12 cellular contexts compared by ENCODE assay signal in the genomic region with DNA sequence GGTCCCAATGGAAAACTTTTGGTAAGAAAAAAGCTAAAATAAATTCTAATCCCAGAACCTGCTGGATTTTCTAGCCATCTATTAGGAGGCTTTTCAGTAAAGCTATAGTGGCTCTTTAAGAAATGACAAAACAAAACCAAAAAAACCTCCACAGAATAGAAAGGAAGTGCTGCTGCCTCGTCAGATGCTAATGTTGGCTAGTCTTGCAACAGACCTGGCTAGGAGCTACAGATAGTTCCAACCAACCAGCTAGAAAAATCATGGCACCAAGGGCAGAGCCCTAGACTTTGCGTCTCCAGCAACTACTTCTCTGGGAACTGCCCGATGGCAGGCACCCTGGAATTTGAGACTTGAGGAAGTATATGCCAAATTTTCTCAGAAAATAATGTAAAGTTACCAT. TPM values are rescaled to one million over a fixed set of nuclear protein-coding genes. Genes with fewer than 3 reads are reported as not detected.
DNase-seq lines count a peak whose midpoint lies in the region; ATAC-seq, FAIRE-seq and TF ChIP-seq lines count a peak whose summit lies in the region.
"Had no signal": no experiment of that assay in that cellular context is flagged by ENCODE, and none has a peak within 500 bp of the region (broad histone marks: within the 10 kb centered on the region; RNA-seq: fewer than 3 reads in every experiment).

No MANE protein-coding gene starts in this region.

- no peaks in the 10 kb centered on the region for H4K20me1 ChIP-seq in GM23248 (ENCODE audit: insufficient read depth)

- H3K9me3 Mint-ChIP-seq in CD4-positive, CD25-positive, alpha-beta regulatory T cell = no peaks in the 10 kb centered on the region

- peak overlapping the region in 3 of 4 donors; percentile 23 to 84 (median 81) for H3K4me3 Mint-ChIP-seq in CD4-positive, CD25-positive, alpha-beta regulatory T cell

- H3K9me3 ChIP-seq in CD4-positive, CD25-positive, alpha-beta regulatory T cell (ENCODE audit: control insufficient read depth in 2 of 2, low read length in 2 of 2) = no peaks in the 10 kb centered on the region
- H3K9me3 ChIP-seq in GM23248 (ENCODE audit: low read depth) (no peaks in the 10 kb centered on the region), SK-N-MC (ENCODE audit: low read depth, low read length) (no peaks in the 10 kb centered on the region), kidney (ENCODE audit: control insufficient read depth in 1 of 2, low read length in 2 of 2) (no peaks in the 10 kb centered on the region)

- DNase-seq in CD4-positive, CD25-positive, alpha-beta regulatory T cell = peak in 2 of 3 donors; percentile 29 to 34
- peak; percentile 71 for DNase-seq in GM23248
- no peak for DNase-seq in SK-N-MC (ENCODE audit: low read depth, low spot score)
- peak; percentile 28 for DNase-seq in fibroblast of mammary gland (ENCODE audit: low read depth)
- no peak for DNase-seq in kidney
- no peak for DNase-seq in C1 segment of cervical spinal cord (lab: John Stamatoyannopoulos, UW)
- DNase-seq: foreskin melanocyte; NCI-H1694 treated with DMSO at 0.1 percent for 48 hours; stimulated activated CD4-positive, alpha-beta T cell treated with anti-CD3 and anti-CD28 coated beads, Interleukin-15, amount 100 ng/mL, for 24 hours; T1000 had no signal

- no peaks in the 10 kb centered on the region for H3K27me3 Mint-ChIP-seq in CD4-positive, CD25-positive, alpha-beta regulatory T cell

- FAIRE-seq in kidney (lab: Jason Lieb, UNC) = no peak

- H3K27ac Mint-ChIP-seq in CD4-positive, CD25-positive, alpha-beta regulatory T cell = peak overlapping the region; percentile 39 to 81 (median 68)

- H3K9ac ChIP-seq in GM23248 (no peak overlapping the region), SK-N-MC (ENCODE audit: insufficient read length) (no peak overlapping the region), kidney (ENCODE audit: low read length in 2 of 2) (no peak overlapping the region)

- H3K27me3 ChIP-seq in CD4-positive, CD25-positive, alpha-beta regulatory T cell (ENCODE audit: control insufficient read depth, insufficient read depth, low read length) = no peaks in the 10 kb centered on the region
- no peaks in the 10 kb centered on the region for H3K27me3 ChIP-seq in GM23248 (replicated peaks; ENCODE audit: insufficient read depth)

- H3K36me3 Mint-ChIP-seq in CD4-positive, CD25-positive, alpha-beta regulatory T cell = peaks cover 19% of the 10 kb centered on the region

- peak in 1 of 2 donors; percentile 54 for ATAC-seq in CD4-positive, CD25-positive, alpha-beta regulatory T cell (ENCODE audit: low read depth in 2 of 2)
- ATAC-seq in HG03442 (IDR thresholded peaks at IDR 0.05; ENCODE audit: unreplicated experiment) (no peak), GM21528 (IDR thresholded peaks at IDR 0.05; ENCODE audit: low FRiP score, unreplicated experiment) (no peak)

- no peaks in the 10 kb centered on the region for H3K79me2 ChIP-seq in GM23248 (ENCODE audit: insufficient read depth)

- no peak overlapping the region for H2AFZ ChIP-seq in GM23248

- TF ChIP-seq CTCF in fibroblast of mammary gland (conservative IDR thresholded peaks at IDR 0.05; ENCODE audit: control insufficient read depth, insufficient read depth, low read depth, low read length) = no peak
- no peak for TF ChIP-seq CTCF in kidney (IDR thresholded peaks at IDR 0.05; ENCODE audit: borderline replicate concordance, extremely low read depth, insufficient read depth)

- intact Hi-C loops in kidney (cut with DNase I) = no loop called here

- in situ Hi-C loops in GM23248 (cut with MboI) = no loop called here

- H3K4me3 ChIP-seq in CD4-positive, CD25-positive, alpha-beta regulatory T cell (ENCODE audit: low read depth, low read length) = peak overlapping the region; percentile 8
- no peak overlapping the region for H3K4me3 ChIP-seq in GM23248
- H3K4me3 ChIP-seq in SK-N-MC = peak overlapping the region; percentile 10; the same call in 1 of the 2 replicates
- no peak overlapping the region for H3K4me3 ChIP-seq in fibroblast of mammary gland (ENCODE audit: control insufficient read depth, low read depth, low read length)
- H3K4me3 ChIP-seq in kidney (ENCODE audit: low read length in 2 of 2) = no peak overlapping the region

- H3K9me2 ChIP-seq in GM23248 (ENCODE audit: insufficient read depth) = no peaks in the 10 kb centered on the region

- H3K4me2 ChIP-seq in GM23248 (ENCODE audit: unreplicated experiment) = no peak overlapping the region

- peaks cover 4 to 82% (median 30%) of the 10 kb centered on the region in 4 donors for H3K4me1 Mint-ChIP-seq in CD4-positive, CD25-positive, alpha-beta regulatory T cell

- 64 to 66% methylated on average over 3 of the region's 3 CpGs for WGBS in GM23248 (ENCODE audit: low coverage in 1 of 2, low lambda C conversion rate in 2 of 2, missing lambda C conversion rate in 2 of 2), 2 experiments

- H3K4me1 ChIP-seq in CD4-positive, CD25-positive, alpha-beta regulatory T cell (ENCODE audit: control insufficient read depth, insufficient read depth, low read length, poor library complexity, severe bottlenecking) = peaks cover 15% of the 10 kb centered on the region
- H3K4me1 ChIP-seq in GM23248 (ENCODE audit: insufficient read depth) (peaks cover 9% of the 10 kb centered on the region; the same call in 1 of the 2 replicates), kidney (ENCODE audit: control insufficient read depth in 1 of 2, insufficient read depth in 1 of 2, low read depth in 1 of 2, low read length in 2 of 2) (no peaks in the 10 kb centered on the region)

- no peaks in the 10 kb centered on the region for H3F3A ChIP-seq in GM23248 (ENCODE audit: insufficient read depth)

- H3K27ac ChIP-seq in CD4-positive, CD25-positive, alpha-beta regulatory T cell (ENCODE audit: insufficient read depth, low read length, poor library complexity, severe bottlenecking) = no peak overlapping the region
- H3K27ac ChIP-seq in GM23248 (no peak overlapping the region), SK-N-MC (peak overlapping the region; percentile 16), kidney (ENCODE audit: low read depth in 2 of 2, low read length in 2 of 2) (no peak overlapping the region)

- H3K36me3 ChIP-seq in CD4-positive, CD25-positive, alpha-beta regulatory T cell (ENCODE audit: control insufficient read depth, insufficient read depth, low read length) = no peaks in the 10 kb centered on the region
- H3K36me3 ChIP-seq in GM23248 (ENCODE audit: low read depth) (no peaks in the 10 kb centered on the region), SK-N-MC (ENCODE audit: insufficient read depth, low read length) (no peaks in the 10 kb centered on the region), kidney (ENCODE audit: control insufficient read depth in 1 of 2, insufficient read depth in 2 of 2, low read length in 2 of 2) (no peaks in the 10 kb centered on the region)

RNA-seq across cellular contexts. Expression of gene CD101, which starts 7.6 kb away (rescaled TPM):
- 14.9 TPM for total RNA-seq in CD4-positive, CD25-positive, alpha-beta regulatory T cell
- 10 to 100 TPM in 2 of 4 donors, 1 to 10 TPM in 2; 4.3 to 38.9 (median 19.4) TPM for polyA plus RNA-seq in CD4-positive, CD25-positive, alpha-beta regulatory T cell
- not detected in 2 replicates for total RNA-seq in GM23248 (2014; rRNA removed; shearing (Covaris generic))
- polyA plus RNA-seq in GM23248 (2016; fragmentation: Nextera tagmentation; extraction: Ambion mirVana) = not detected in 2 replicates
- total RNA-seq in kidney = 1.3 TPM
- polyA plus RNA-seq in kidney (ENCODE audit: insufficient read depth, low read depth, low replicate concordance) = 0.22 TPM

RNA-seq across cellular contexts. Expression of gene TTF2, which starts 51.0 kb away (rescaled TPM):
- total RNA-seq in CD4-positive, CD25-positive, alpha-beta regulatory T cell = 58.9 TPM
- polyA plus RNA-seq in CD4-positive, CD25-positive, alpha-beta regulatory T cell = 10 to 100 TPM in 2 of 4 donors, 1 to 10 TPM in 2; 5.3 to 13.0 (median 9.7) TPM
- total RNA-seq in GM23248 (2014; rRNA removed; shearing (Covaris generic)) = 3.0 and 6.5 TPM in 2 replicates
- 9.8 and 11.6 TPM in 2 replicates for polyA plus RNA-seq in GM23248 (2016; fragmentation: Nextera tagmentation; extraction: Ambion mirVana)
- total RNA-seq in kidney = 19.0 TPM
- 4.1 TPM for polyA plus RNA-seq in kidney (ENCODE audit: insufficient read depth, low read depth, low replicate concordance)

Comparison
In these comparisons a context has a peak if more than half of its experiments do, and no peak if none do; other contexts are left out.
1. DNase-seq: peak in CD4-positive, CD25-positive, alpha-beta regulatory T cell (2 of 3), GM23248 (single experiment) and fibroblast of mammary gland (single experiment); none in SK-N-MC (single experiment), kidney (single experiment) and C1 segment of cervical spinal cord (0 of 14).
2. H3K4me3 ChIP-seq: peak in CD4-positive, CD25-positive, alpha-beta regulatory T cell (single experiment) and SK-N-MC (single experiment); none in GM23248 (single experiment), fibroblast of mammary gland (single experiment) and kidney (0 of 2).